In genomic region chr6:161749576-161749975, GRCh38 we compare ENCODE assay signal across 4 cellular contexts.
"Had no signal": no experiment of that assay in that cellular context is flagged by ENCODE, and none has a peak within 500 bp of the region (broad histone marks: within the 10 kb centered on the region; RNA-seq: fewer than 3 reads in every experiment).

No MANE protein-coding gene starts in this region.

- H3K4me3 ChIP-seq: GM23338, K562 had no signal

- DNase-seq: HFFc6, IMR-90 had no signal

- H3K4me2 ChIP-seq: GM23338 had no signal

- H2AFZ ChIP-seq: GM23338 had no signal
